In genomic region chr11:12007769-12008737, GRCh38 we compare ENCODE assay signal across 8 cellular contexts. TPM values are rescaled to one million over a fixed set of nuclear protein-coding genes. Genes with fewer than 3 reads are reported as not detected.
DNase-seq lines count a peak whose midpoint lies in the region; ATAC-seq and TF ChIP-seq lines count a peak whose summit lies in the region.

TSS of gene DKK3 (minus strand) at chr11:12008626. CDS start at chr11:12008582, 44 bp downstream.

- intact Hi-C loops in Caco-2 (cut with micrococcal nuclease; ENCODE audit: unreplicated experiment), result no loop called here

- CTCF ChIA-PET in Caco-2 (lab: Charles Lee) (interaction anchor here (0.5 to 2.2 kb wide), 5 partner anchors 11 to 83 kb away, joined by 3 to 10 read pairs (median 4); no protein-coding TSS in a partner anchor), RWPE1 (lab: Yijun Ruan, JAX) (interaction anchor here (0.5 to 1.1 kb wide), 4 partner anchors 28 to 285 kb away, joined by 3 read pairs; no protein-coding TSS in a partner anchor)

- H3K9me3 Mint-ChIP-seq in Caco-2 (ENCODE audit: unreplicated experiment), result no peaks in the 10 kb centered on the region
- no peaks in the 10 kb centered on the region for H3K9me3 Mint-ChIP-seq in type B pancreatic cell

- H3K4me1 Mint-ChIP-seq in Caco-2 (ENCODE audit: low read depth, unreplicated experiment) (peaks cover 19% of the 10 kb centered on the region), type B pancreatic cell (ENCODE audit: unreplicated experiment) (peaks cover 15% of the 10 kb centered on the region)

- TF ChIP-seq CTCF in Caco-2 (IDR thresholded peaks at IDR 0.05; ENCODE audit: insufficient read depth in 1 of 2, low read depth in 1 of 2, low read length in 1 of 2, severe bottlenecking in 1 of 2, unreplicated experiment in 1 of 2) (no peak), RWPE1 (conservative IDR thresholded peaks at IDR 0.05; ENCODE audit: low read depth) (no peak), type B pancreatic cell (conservative IDR thresholded peaks at IDR 0.05) (no peak)

- WGBS in esophagus, 2 donors, result 6 to 9% methylated on average over 56 to 71 of the region's 71 CpGs

- H3K36me3 Mint-ChIP-seq in Caco-2 (ENCODE audit: insufficient read depth, unreplicated experiment) (peaks cover 9% of the 10 kb centered on the region), type B pancreatic cell (peaks cover 9% of the 10 kb centered on the region)

- H3K4me3 Mint-ChIP-seq in Caco-2 (ENCODE audit: unreplicated experiment) (peak within 1 kb of the TSS; percentile 93), type B pancreatic cell (peak within 1 kb of the TSS; percentile 92)

- H3K4me1 ChIP-seq in Caco-2 (peaks cover 12% of the 10 kb centered on the region; the same call in 1 of the 2 replicates), esophagus (ENCODE audit: control insufficient read depth in 2 of 2, insufficient read depth in 2 of 2, low read length in 1 of 2) (peaks cover 2 to 8% of the 10 kb centered on the region in 2 donors), mucosa of stomach (ENCODE audit: control insufficient read depth, insufficient read depth, low read length) (peaks cover 7% of the 10 kb centered on the region)

- peak within 1 kb of the TSS; percentile 98 for H3K27ac ChIP-seq in RWPE1
- H3K27ac ChIP-seq in esophagus (ENCODE audit: low read depth in 2 of 2, low read length in 1 of 2), result peak within 1 kb of the TSS; percentile 35 to 48

- POLR2A ChIA-PET in Caco-2 (lab: Charles Lee) (interaction anchor here (0.6 to 0.7 kb wide), 2 partner anchors 14 to 36 kb away, joined by 3 read pairs; no protein-coding TSS in a partner anchor), RWPE1 (lab: Yijun Ruan, JAX; ENCODE audit: low non-redundant PET) (no interaction called here)

- peak in 1 of 2 experiments; percentile 53 for DNase-seq in Caco-2
- peak; percentile 60 for DNase-seq in RWPE1 (ENCODE audit: low spot score)
- DNase-seq in type B pancreatic cell (ENCODE audit: extremely low spot score, unreplicated experiment), result no peak
- DNase-seq in kidney tubule cell (ENCODE audit: low spot score), result no peak

- H3K9me3 ChIP-seq in Caco-2 (no peaks in the 10 kb centered on the region), esophagus (ENCODE audit: control insufficient read depth in 2 of 2, insufficient read depth in 1 of 2, low read depth in 1 of 2, low read length in 1 of 2) (no peaks in the 10 kb centered on the region), mucosa of stomach (ENCODE audit: control insufficient read depth, low read length) (no peaks in the 10 kb centered on the region)

- H3K36me3 ChIP-seq in Caco-2 (ENCODE audit: control insufficient read depth, insufficient read depth, low read length) (peaks cover 10% of the 10 kb centered on the region), esophagus (ENCODE audit: control insufficient read depth in 2 of 2, insufficient read depth in 2 of 2, low read length in 1 of 2) (no peaks in the 10 kb centered on the region), mucosa of stomach (ENCODE audit: control insufficient read depth, insufficient read depth, low read length) (no peaks in the 10 kb centered on the region)

- H3K27ac Mint-ChIP-seq in Caco-2 (ENCODE audit: unreplicated experiment) (peak within 1 kb of the TSS; percentile 63), type B pancreatic cell (peak within 1 kb of the TSS; percentile 16)

- ATAC-seq in HG02798 (IDR thresholded peaks at IDR 0.05; ENCODE audit: poor library complexity, unreplicated experiment) (no peak), HG03045 (IDR thresholded peaks at IDR 0.05; ENCODE audit: unreplicated experiment) (no peak)

- H3K27me3 Mint-ChIP-seq in Caco-2 (ENCODE audit: insufficient read depth, unreplicated experiment) (no peaks in the 10 kb centered on the region), type B pancreatic cell (peaks cover 48% of the 10 kb centered on the region)

- H3K27me3 ChIP-seq in Caco-2 (replicated peaks; ENCODE audit: control insufficient read depth, insufficient read depth, low read length) (no peaks in the 10 kb centered on the region), esophagus (ENCODE audit: control insufficient read depth in 1 of 2, insufficient read depth in 2 of 2, low read length in 2 of 2) (peaks cover 0 to 5% of the 10 kb centered on the region in 2 donors), mucosa of stomach (ENCODE audit: control insufficient read depth, insufficient read depth, low read length) (peaks cover 7% of the 10 kb centered on the region)

- H3K9ac ChIP-seq in mucosa of stomach (ENCODE audit: low read length), result peak within 1 kb of the TSS; percentile 40

- BruUV-seq in Caco-2 (replicated peaks; lab: Mats Ljungman, UMichigan), result no TSS peak

- peak within 1 kb of the TSS; percentile 95 for H3K4me3 ChIP-seq in Caco-2 (ENCODE audit: low read depth, low read length)
- H3K4me3 ChIP-seq in esophagus (ENCODE audit: low read depth in 1 of 2, low read length in 2 of 2), result peak within 1 kb of the TSS; percentile 40 to 54
- peak within 1 kb of the TSS; percentile 33 for H3K4me3 ChIP-seq in mucosa of stomach (ENCODE audit: low read length)

RNA-seq across cellular contexts. Expression of gene DKK3, which starts in this region (rescaled TPM):
- total RNA-seq in Caco-2 (2022) (156 and 165 TPM in 2 replicates), type B pancreatic cell (ENCODE audit: low replicate concordance) (9.9 and 36.3 TPM in 2 replicates)
- 10 to 100 TPM in 1 of 2 donors, 1 to 10 TPM in 1; 9.7 to 26.7 TPM for polyA plus RNA-seq in esophagus

Comparison
In these comparisons a context has a peak if more than half of its experiments do, and no peak if none do; other contexts are left out.
1. H3K4me3 ChIP-seq: peak in every context shown above with its lines; median percentile 95 in Caco-2; 47 in esophagus; 33 in mucosa of stomach.